2 cellular contexts compared by ENCODE assay signal in the genomic region with DNA sequence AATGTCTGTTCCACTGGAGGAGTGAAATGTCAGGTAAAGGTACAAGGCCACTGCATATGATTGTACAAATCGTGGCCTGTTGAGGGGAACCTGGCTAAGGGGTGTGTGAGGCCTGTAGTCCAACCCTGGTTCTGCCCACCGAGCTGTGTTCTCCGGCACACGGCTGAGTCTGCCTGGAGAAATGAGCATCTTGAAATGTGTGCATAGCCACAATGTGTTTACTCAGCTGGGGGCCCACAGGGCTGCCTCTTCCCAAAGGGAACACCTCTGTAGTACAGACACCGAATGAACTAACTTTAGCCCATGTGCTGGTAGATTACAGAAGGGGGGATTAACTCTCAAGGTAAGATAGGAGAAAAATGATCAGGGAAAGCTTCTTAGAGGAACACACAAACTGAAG.
TF ChIP-seq lines count a peak whose summit lies in the region.

No MANE protein-coding gene starts in this region.

TF ChIP-seq in HepG2, 621 proteins besides CTCF, POLR2A, EP300 and RAD21 (continues in another document):
- TF ChIP-seq, protein P1, sequence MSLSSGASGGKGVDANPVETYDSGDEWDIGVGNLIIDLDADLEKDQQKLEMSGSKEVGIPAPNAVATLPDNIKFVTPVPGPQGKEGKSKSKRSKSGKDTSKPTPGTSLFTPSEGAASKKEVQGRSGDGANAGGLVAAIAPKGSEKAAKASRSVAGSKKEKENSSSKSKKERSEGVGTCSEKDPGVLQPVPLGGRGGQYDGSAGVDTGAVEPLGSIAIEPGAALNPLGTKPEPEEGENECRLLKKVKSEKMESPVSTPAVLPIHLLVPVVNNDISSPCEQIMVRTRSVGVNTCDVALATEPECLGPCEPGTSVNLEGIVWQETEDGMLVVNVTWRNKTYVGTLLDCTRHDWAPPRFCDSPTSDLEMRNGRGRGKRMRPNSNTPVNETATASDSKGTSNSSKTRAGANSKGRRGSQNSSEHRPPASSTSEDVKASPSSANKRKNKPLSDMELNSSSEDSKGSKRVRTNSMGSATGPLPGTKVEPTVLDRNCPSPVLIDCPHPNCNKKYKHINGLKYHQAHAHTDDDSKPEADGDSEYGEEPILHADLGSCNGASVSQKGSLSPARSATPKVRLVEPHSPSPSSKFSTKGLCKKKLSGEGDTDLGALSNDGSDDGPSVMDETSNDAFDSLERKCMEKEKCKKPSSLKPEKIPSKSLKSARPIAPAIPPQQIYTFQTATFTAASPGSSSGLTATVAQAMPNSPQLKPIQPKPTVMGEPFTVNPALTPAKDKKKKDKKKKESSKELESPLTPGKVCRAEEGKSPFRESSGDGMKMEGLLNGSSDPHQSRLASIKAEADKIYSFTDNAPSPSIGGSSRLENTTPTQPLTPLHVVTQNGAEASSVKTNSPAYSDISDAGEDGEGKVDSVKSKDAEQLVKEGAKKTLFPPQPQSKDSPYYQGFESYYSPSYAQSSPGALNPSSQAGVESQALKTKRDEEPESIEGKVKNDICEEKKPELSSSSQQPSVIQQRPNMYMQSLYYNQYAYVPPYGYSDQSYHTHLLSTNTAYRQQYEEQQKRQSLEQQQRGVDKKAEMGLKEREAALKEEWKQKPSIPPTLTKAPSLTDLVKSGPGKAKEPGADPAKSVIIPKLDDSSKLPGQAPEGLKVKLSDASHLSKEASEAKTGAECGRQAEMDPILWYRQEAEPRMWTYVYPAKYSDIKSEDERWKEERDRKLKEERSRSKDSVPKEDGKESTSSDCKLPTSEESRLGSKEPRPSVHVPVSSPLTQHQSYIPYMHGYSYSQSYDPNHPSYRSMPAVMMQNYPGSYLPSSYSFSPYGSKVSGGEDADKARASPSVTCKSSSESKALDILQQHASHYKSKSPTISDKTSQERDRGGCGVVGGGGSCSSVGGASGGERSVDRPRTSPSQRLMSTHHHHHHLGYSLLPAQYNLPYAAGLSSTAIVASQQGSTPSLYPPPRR (CRISPR knock-in tag; IDR thresholded peaks at IDR 0.05; ENCODE audit: borderline replicate concordance): 0 out of 2 replicates have a peak, but pooled peaks have one; percentile 16
- TF ChIP-seq ZNF841 (CRISPR knock-in tag; IDR thresholded peaks at IDR 0.05; ENCODE audit: borderline replicate concordance) (no peak), ZNF567 (CRISPR knock-in tag; IDR thresholded peaks at IDR 0.05; ENCODE audit: borderline replicate concordance) (no peak), RBM39 (IDR thresholded peaks at IDR 0.05; ENCODE audit: low read depth, low read length, poor library complexity, severe bottlenecking) (no peak), ZBTB37 (CRISPR knock-in tag; IDR thresholded peaks at IDR 0.05) (no peak), GATAD2A (CRISPR knock-in tag; IDR thresholded peaks at IDR 0.05) (peak; percentile 72), PAX8 (CRISPR knock-in tag; IDR thresholded peaks at IDR 0.05; ENCODE audit: borderline replicate concordance) (no peak), RARA (CRISPR knock-in tag; IDR thresholded peaks at IDR 0.05) (no peak), SP140L (CRISPR knock-in tag; IDR thresholded peaks at IDR 0.05; ENCODE audit: borderline replicate concordance) (no peak), NFYB (CRISPR knock-in tag; IDR thresholded peaks at IDR 0.05) (no peak), FUBP1 (CRISPR knock-in tag; IDR thresholded peaks at IDR 0.05; ENCODE audit: borderline replicate concordance) (no peak), ZFP37 (CRISPR knock-in tag; IDR thresholded peaks at IDR 0.05; ENCODE audit: borderline replicate concordance) (no peak), HNF4G (IDR thresholded peaks at IDR 0.05; ENCODE audit: borderline replicate concordance, low read depth, low read length) (no peak), HNF4G (CRISPR knock-in tag; IDR thresholded peaks at IDR 0.05; ENCODE audit: borderline replicate concordance, low read depth) (0 out of 2 replicates have a peak, but pooled peaks have one; percentile 38), KDM6A (CRISPR knock-in tag; IDR thresholded peaks at IDR 0.05; ENCODE audit: low read depth) (no peak), ZNF121 (CRISPR knock-in tag; IDR thresholded peaks at IDR 0.05) (no peak)
- TF ChIP-seq, protein P2, sequence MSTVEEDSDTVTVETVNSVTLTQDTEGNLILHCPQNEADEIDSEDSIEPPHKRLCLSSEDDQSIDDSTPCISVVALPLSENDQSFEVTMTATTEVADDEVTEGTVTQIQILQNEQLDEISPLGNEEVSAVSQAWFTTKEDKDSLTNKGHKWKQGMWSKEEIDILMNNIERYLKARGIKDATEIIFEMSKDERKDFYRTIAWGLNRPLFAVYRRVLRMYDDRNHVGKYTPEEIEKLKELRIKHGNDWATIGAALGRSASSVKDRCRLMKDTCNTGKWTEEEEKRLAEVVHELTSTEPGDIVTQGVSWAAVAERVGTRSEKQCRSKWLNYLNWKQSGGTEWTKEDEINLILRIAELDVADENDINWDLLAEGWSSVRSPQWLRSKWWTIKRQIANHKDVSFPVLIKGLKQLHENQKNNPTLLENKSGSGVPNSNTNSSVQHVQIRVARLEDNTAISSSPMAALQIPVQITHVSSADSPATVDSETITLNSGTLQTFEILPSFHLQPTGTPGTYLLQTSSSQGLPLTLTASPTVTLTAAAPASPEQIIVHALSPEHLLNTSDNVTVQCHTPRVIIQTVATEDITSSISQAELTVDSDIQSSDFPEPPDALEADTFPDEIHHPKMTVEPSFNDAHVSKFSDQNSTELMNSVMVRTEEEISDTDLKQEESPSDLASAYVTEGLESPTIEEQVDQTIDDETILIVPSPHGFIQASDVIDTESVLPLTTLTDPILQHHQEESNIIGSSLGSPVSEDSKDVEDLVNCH (CRISPR knock-in tag; IDR thresholded peaks at IDR 0.05): no peak

TF ChIP-seq in K562, 482 proteins besides CTCF, POLR2A, EP300 and RAD21:
- TF ChIP-seq HIVEP1 (CRISPR knock-in tag; IDR thresholded peaks at IDR 0.05) (no peak), FOXA3 (CRISPR knock-in tag; conservative IDR thresholded peaks at IDR 0.05 in 1 of 2, IDR thresholded peaks at IDR 0.05 in 1 of 2) (peak in 1 of 2 experiments; percentile 93; a peak in 1 of 4 replicates), TCF3 (CRISPR knock-in tag; IDR thresholded peaks at IDR 0.05) (peak; percentile 43), CBFA2T3 (IDR thresholded peaks at IDR 0.05) (peak; percentile 47)
